1 cellular context compared by ENCODE assay signal in genomic region chr17:50177983-50178834, GRCh38.
A peak's percentile ranks its signal among the peaks of the same experiment; 100 is the strongest.
TF ChIP-seq lines count a peak whose summit lies in the region.

No MANE protein-coding gene starts in this region.

TF ChIP-seq in HepG2, 621 proteins besides CTCF, POLR2A, EP300 and RAD21 (continues in another document):
- TF ChIP-seq ZBTB26 (CRISPR knock-in tag; IDR thresholded peaks at IDR 0.05; ENCODE audit: borderline replicate concordance) (no peak; the same call in 1 of the 2 replicates), ZBTB49 (CRISPR knock-in tag; IDR thresholded peaks at IDR 0.05; ENCODE audit: borderline replicate concordance) (no peak), ZNF335 (CRISPR knock-in tag; IDR thresholded peaks at IDR 0.05) (peak; percentile 42; the same call in 1 of the 2 replicates), ZSCAN22 (CRISPR knock-in tag; IDR thresholded peaks at IDR 0.05) (0 out of 2 replicates have a peak, but pooled peaks have one; percentile 56), KLF6 (CRISPR knock-in tag; IDR thresholded peaks at IDR 0.05) (peak; percentile 73; the same call in 1 of the 2 replicates), GPN1 (CRISPR knock-in tag; IDR thresholded peaks at IDR 0.05; ENCODE audit: borderline replicate concordance) (no peak; the same call in 1 of the 2 replicates), SALL1 (CRISPR knock-in tag; IDR thresholded peaks at IDR 0.05) (peak; percentile 65), ZSCAN9 (CRISPR knock-in tag; IDR thresholded peaks at IDR 0.05; ENCODE audit: borderline replicate concordance) (no peak), TGIF2 (CRISPR knock-in tag; IDR thresholded peaks at IDR 0.05) (peak; percentile 66), ZNF737 (CRISPR knock-in tag; IDR thresholded peaks at IDR 0.05; ENCODE audit: borderline replicate concordance) (0 out of 2 replicates have a peak, but pooled peaks have one; percentile 27), TAF1 (CRISPR knock-in tag; IDR thresholded peaks at IDR 0.05) (peak; percentile 42; the same call in 1 of the 2 replicates), TFDP2 (CRISPR knock-in tag; IDR thresholded peaks at IDR 0.05) (peak; percentile 59; the same call in 1 of the 2 replicates), NFKB2 (CRISPR knock-in tag; IDR thresholded peaks at IDR 0.05; ENCODE audit: borderline replicate concordance) (peak; percentile 56; the same call in 1 of the 2 replicates), MAX (IDR thresholded peaks at IDR 0.05) (peak; percentile 95), TFAP4 (IDR thresholded peaks at IDR 0.05; ENCODE audit: borderline replicate concordance, low read depth) (peak; percentile 55; the same call in 1 of the 2 replicates), POGZ (CRISPR knock-in tag; IDR thresholded peaks at IDR 0.05) (no peak), TBX3 (IDR thresholded peaks at IDR 0.05; ENCODE audit: borderline replicate concordance) (no peak), ZMYM4 (CRISPR knock-in tag; IDR thresholded peaks at IDR 0.05) (peak; percentile 56; the same call in 1 of the 2 replicates), ZNF33A (CRISPR knock-in tag; IDR thresholded peaks at IDR 0.05; ENCODE audit: borderline replicate concordance) (no peak), ZMAT3 (CRISPR knock-in tag; conservative IDR thresholded peaks at IDR 0.05) (peak; percentile 67; the same call in 1 of the 2 replicates), CEBPB (IDR thresholded peaks at IDR 0.05; ENCODE audit: borderline replicate concordance, low read depth, low read length) (no peak), FOXK2 (IDR thresholded peaks at IDR 0.05) (no peak), MEIS2 (CRISPR knock-in tag; IDR thresholded peaks at IDR 0.05) (no peak), ZXDC (CRISPR knock-in tag; IDR thresholded peaks at IDR 0.05) (0 out of 2 replicates have a peak, but pooled peaks have one; percentile 56), GLMP (CRISPR knock-in tag; IDR thresholded peaks at IDR 0.05; ENCODE audit: borderline replicate concordance) (no peak), ZNF180 (CRISPR knock-in tag; IDR thresholded peaks at IDR 0.05; ENCODE audit: borderline replicate concordance, low read depth) (no peak), DRAP1 (CRISPR knock-in tag; IDR thresholded peaks at IDR 0.05) (peak; percentile 48; the same call in 1 of the 2 replicates), NCOA1 (CRISPR knock-in tag; IDR thresholded peaks at IDR 0.05) (peak; percentile 2; the same call in 1 of the 2 replicates), EEA1 (CRISPR knock-in tag; IDR thresholded peaks at IDR 0.05; ENCODE audit: borderline replicate concordance) (no peak), MXD4 (CRISPR knock-in tag; IDR thresholded peaks at IDR 0.05) (peak; percentile 88), ZNF609 (CRISPR knock-in tag; IDR thresholded peaks at IDR 0.05; ENCODE audit: borderline replicate concordance) (0 out of 2 replicates have a peak, but pooled peaks have one; percentile 12), ZNF589 (CRISPR knock-in tag; conservative IDR thresholded peaks at IDR 0.05) (no peak), PAXIP1 (CRISPR knock-in tag; conservative IDR thresholded peaks at IDR 0.05) (peak; percentile 61)
